9 cellular contexts compared by ENCODE assay signal in genomic region chr6:33693186-33694158, GRCh38. TPM values are rescaled to one million over a fixed set of nuclear protein-coding genes. Genes with fewer than 3 reads are reported as not detected.
DNase-seq lines count a peak whose midpoint lies in the region; ATAC-seq and TF ChIP-seq lines count a peak whose summit lies in the region.
"Had no signal": no experiment of that assay in that cellular context is flagged by ENCODE, and none has a peak within 500 bp of the region (broad histone marks: within the 10 kb centered on the region; RNA-seq: fewer than 3 reads in every experiment).

No MANE protein-coding gene starts in this region.

- no peaks in the 10 kb centered on the region for H4K20me1 ChIP-seq in SK-N-SH (ENCODE audit: insufficient read depth)

- H3K36me3 ChIP-seq in SK-N-SH (replicated peaks in 1 of 2; ENCODE audit: control insufficient read depth in 1 of 2, insufficient read depth in 2 of 2, low read length in 1 of 2) (peaks cover 5 to 17% of the 10 kb centered on the region in 2 experiments), heart right ventricle (peaks cover 0 to 89% (median 4%) of the 10 kb centered on the region in 9 donors), spleen (peaks cover 0 to 95% (median 52%) of the 10 kb centered on the region in 6 donors)

- CTCF ChIA-PET in SK-N-SH (lab: Yijun Ruan, JAX): interaction anchor here (0.7 to 2.9 kb wide), 7 partner anchors 9 to 470 kb away, joined by 3 to 11 read pairs (median 6); partner anchors contain the start of genes IP6K3 and UQCC2
- CTCF ChIA-PET in WTC11 (lab: Charles Lee): interaction anchor here (1.3 to 1.8 kb wide), 3 partner anchors 86 to 108 kb away, joined by 3 to 5 read pairs (median 4); no protein-coding TSS in a partner anchor

- no peaks in the 10 kb centered on the region for H3K27me3 Mint-ChIP-seq in WTC11 (ENCODE audit: low read depth)

- TF ChIP-seq POLR2A in spleen (IDR thresholded peaks at IDR 0.05): no peak

- no peaks in the 10 kb centered on the region for H3K27me3 ChIP-seq in SK-N-SH (ENCODE audit: insufficient read depth)
- H3K27me3 ChIP-seq in heart right ventricle: no peaks in the 10 kb centered on the region
- no peaks in the 10 kb centered on the region for H3K27me3 ChIP-seq in spleen (replicated peaks in 1 of 7)

- no peaks in the 10 kb centered on the region for H3K9me2 ChIP-seq in SK-N-SH

- peak; percentile 14 for DNase-seq in SK-N-SH
- DNase-seq in WTC11 (ENCODE audit: low spot score): no peak
- DNase-seq in heart right ventricle: peak; percentile 39 to 50
- DNase-seq in spleen: peak; percentile 72
- DNase-seq in central memory CD4-positive, alpha-beta T cell: no peak
- DNase-seq in NCI-H526 (lab: John Stamatoyannopoulos, UW): no peak

- H3K4me3 Mint-ChIP-seq in WTC11: no peak overlapping the region

- no peaks in the 10 kb centered on the region for H3K9me3 Mint-ChIP-seq in WTC11

- H3K4me1 ChIP-seq in SK-N-SH (ENCODE audit: control insufficient read depth in 1 of 2, insufficient read depth in 2 of 2, low read depth in 1 of 2, low read length in 1 of 2) (peaks cover 34 to 41% of the 10 kb centered on the region in 2 experiments; a peak in 3 of 4 replicates), heart right ventricle (peaks cover 56 to 83% (median 71%) of the 10 kb centered on the region in 9 donors), spleen (peaks cover 58 to 86% (median 70%) of the 10 kb centered on the region in 6 donors)

- H3K27ac Mint-ChIP-seq in WTC11: peak overlapping the region; percentile 72; the same call in 1 of the 2 replicates

- peak overlapping the region; percentile 28; the same call in 1 of the 2 replicates for H3K9ac ChIP-seq in SK-N-SH

- no peak overlapping the region for H3K4me3 ChIP-seq in SK-N-SH (ENCODE audit: low read depth in 2 of 2, low read length in 1 of 2)
- peak overlapping the region in 1 of 10 donors; percentile 10 for H3K4me3 ChIP-seq in heart right ventricle
- no peak overlapping the region for H3K4me3 ChIP-seq in spleen

- H3K36me3 Mint-ChIP-seq in WTC11: peaks cover 61% of the 10 kb centered on the region

- no peaks in the 10 kb centered on the region for H3K9me3 ChIP-seq in SK-N-SH
- H3K9me3 ChIP-seq in heart right ventricle: no peaks in the 10 kb centered on the region
- no peaks in the 10 kb centered on the region for H3K9me3 ChIP-seq in spleen

- H3K27ac ChIP-seq in SK-N-SH (ENCODE audit: low read depth in 2 of 2, low read length in 1 of 2): peak overlapping the region in 1 of 2 experiments; percentile 59; a peak in 1 of 4 replicates
- H3K27ac ChIP-seq in heart right ventricle: peak overlapping the region; percentile 49 to 88 (median 79)
- peak overlapping the region; percentile 58 to 91 (median 81) for H3K27ac ChIP-seq in spleen

- H3F3A ChIP-seq in SK-N-SH (replicated peaks; ENCODE audit: insufficient read depth): peaks cover 10% of the 10 kb centered on the region

- TF ChIP-seq RAD21 in SK-N-SH (IDR thresholded peaks at IDR 0.05; ENCODE audit: low read length): no peak

- POLR2A ChIA-PET in SK-N-SH (lab: Yijun Ruan, JAX): interaction anchor here (0.6 to 1.3 kb wide), 3 partner anchors 18 to 1572 kb away, joined by 3 to 4 read pairs (median 3); partner anchors contain the start of gene UQCC2
- POLR2A ChIA-PET in WTC11 (lab: Charles Lee): interaction anchor here (0.7 kb wide), 1 partner anchor 18 kb away, joined by 3 read pairs; no protein-coding TSS in a partner anchor

- no peak for ATAC-seq in SK-N-SH treated with all-trans-retinoic acid at 6 μM for 48 hours
- ATAC-seq in WTC11: no peak
- peak; percentile 43 to 74 (median 55) for ATAC-seq in heart right ventricle
- no peak for ATAC-seq in GM19397 (IDR thresholded peaks at IDR 0.05; ENCODE audit: unreplicated experiment)

- intact Hi-C loops in heart right ventricle (cut with DNase I): loop anchor here in 3 of 10 donors (1.0 to 10.0 kb wide), 3 partner anchors 17 to 489 kb away; partner anchors contain the start of genes HSD17B8 (in 1 of the 3), RING1 (in 1 of the 3), RXRB (in 1 of the 3) and SLC39A7 (in 1 of the 3)
- intact Hi-C loops in spleen (cut with DNase I; ENCODE audit: low total_unique reads): no loop called here

- WGBS in SK-N-SH (ENCODE audit: low lambda C conversion rate): 96% methylated on average over 24 of the region's 30 CpGs
- 39 to 50% methylated on average over 30 of the region's 30 CpGs for WGBS in heart right ventricle, 2 donors
- WGBS in spleen, 5 donors: 52 to 66% (median 58%) methylated on average over 19 to 30 of the region's 30 CpGs

- TF ChIP-seq EP300 in SK-N-SH (IDR thresholded peaks at IDR 0.05; ENCODE audit: borderline replicate concordance in 1 of 2, low read depth in 1 of 2, low read length in 1 of 2): no peak

- H3K4me1 Mint-ChIP-seq in WTC11: peaks cover 15% of the 10 kb centered on the region

- no peak overlapping the region for H2AFZ ChIP-seq in SK-N-SH (ENCODE audit: low read depth)

- H3K79me2 ChIP-seq in SK-N-SH (ENCODE audit: insufficient read depth): no peaks in the 10 kb centered on the region

- TF ChIP-seq CTCF in SK-N-SH (IDR thresholded peaks at IDR 0.05) (no peak), WTC11 (IDR thresholded peaks at IDR 0.05) (no peak), heart right ventricle (IDR thresholded peaks at IDR 0.05) (no peak), spleen (IDR thresholded peaks at IDR 0.05 in 8 of 11, conservative IDR thresholded peaks at IDR 0.05 in 3 of 11) (no peak)

- peak overlapping the region; percentile 29; the same call in 1 of the 2 replicates for H3K4me2 ChIP-seq in SK-N-SH

TF ChIP-seq in SK-N-SH, 30 proteins besides CTCF, POLR2A, EP300 and RAD21:
- TF ChIP-seq TAF1 (IDR thresholded peaks at IDR 0.05; ENCODE audit: borderline replicate concordance, low read depth, low read length): no peak
- TF ChIP-seq MXI1 (IDR thresholded peaks at IDR 0.05; ENCODE audit: low read depth, low read length): no peak
- TF ChIP-seq MEF2A (IDR thresholded peaks at IDR 0.05; ENCODE audit: borderline replicate concordance, low read depth): no peak
- no peak for TF ChIP-seq JUND (IDR thresholded peaks at IDR 0.05)
- no peak for TF ChIP-seq FOSL2 (IDR thresholded peaks at IDR 0.05; ENCODE audit: borderline replicate concordance, low read depth)
- no peak for TF ChIP-seq NRF1 (IDR thresholded peaks at IDR 0.05; ENCODE audit: low read depth, low read length)
- TF ChIP-seq GATA2 (CRISPR knock-in tag; IDR thresholded peaks at IDR 0.05): no peak

TF ChIP-seq in SK-N-SH treated with all-trans-retinoic acid at 6 μM for 48 hours, 23 proteins besides CTCF, POLR2A, EP300 and RAD21 (continues in another document):
- TF ChIP-seq TOX (CRISPR knock-in tag; IDR thresholded peaks at IDR 0.05; ENCODE audit: borderline replicate concordance): no peak
- TF ChIP-seq ZNF565 (CRISPR knock-in tag; conservative IDR thresholded peaks at IDR 0.05; ENCODE audit: low read depth): no peak
- TF ChIP-seq CSDC2 (CRISPR knock-in tag; IDR thresholded peaks at IDR 0.05): no peak
- no peak for TF ChIP-seq TCF4 (CRISPR knock-in tag; IDR thresholded peaks at IDR 0.05; ENCODE audit: borderline replicate concordance)
- no peak for TF ChIP-seq ZFP3 (CRISPR knock-in tag; IDR thresholded peaks at IDR 0.05)
- TF ChIP-seq RARB (CRISPR knock-in tag; IDR thresholded peaks at IDR 0.05): no peak
- no peak for TF ChIP-seq ZFP30 (CRISPR knock-in tag; IDR thresholded peaks at IDR 0.05)

TF ChIP-seq in WTC11, 78 proteins besides CTCF, POLR2A, EP300 and RAD21 (continues in another document):
- TF ChIP-seq ZMAT4 (CRISPR knock-in tag; IDR thresholded peaks at IDR 0.05): no peak
- no peak for TF ChIP-seq OVOL2 (CRISPR knock-in tag; IDR thresholded peaks at IDR 0.05; ENCODE audit: borderline replicate concordance)
- TF ChIP-seq, protein P1, sequence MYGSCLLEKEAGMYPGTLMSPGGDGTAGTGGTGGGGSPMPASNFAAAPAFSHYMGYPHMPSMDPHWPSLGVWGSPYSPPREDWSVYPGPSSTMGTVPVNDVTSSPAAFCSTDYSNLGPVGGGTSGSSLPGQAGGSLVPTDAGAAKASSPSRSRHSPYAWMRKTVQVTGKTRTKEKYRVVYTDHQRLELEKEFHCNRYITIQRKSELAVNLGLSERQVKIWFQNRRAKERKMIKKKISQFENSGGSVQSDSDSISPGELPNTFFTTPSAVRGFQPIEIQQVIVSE (CRISPR knock-in tag; IDR thresholded peaks at IDR 0.05; ENCODE audit: borderline replicate concordance): no peak

RNA-seq across cellular contexts. Expression of gene UQCC2, which starts 18.0 kb away (rescaled TPM):
- polyA plus RNA-seq in SK-N-SH (2012; rRNA removed) (49.8 and 59.0 TPM in 2 replicates), heart right ventricle (100 to 1,000 TPM; 200 to 598 TPM), spleen (10 to 100 TPM; 58.7 to 77.0 (median 66.4) TPM)
- polyA plus RNA-seq in SK-N-SH (2012; cell fraction: cytosol; rRNA removed): 43.2 and 47.9 TPM in 2 replicates
- polyA plus RNA-seq in SK-N-SH (2012; cell fraction: nucleus; rRNA removed): 37.4 and 42.0 TPM in 2 replicates
- total RNA-seq in WTC11 (2021) (65.8 to 105 TPM (median 95.3 TPM) in 3 replicates), heart right ventricle (100 to 1,000 TPM; 222 to 328 (median 245) TPM), spleen (10 to 100 TPM in 6 of 7 donors, 1 to 10 TPM in 1; 8.7 to 34.8 (median 22.4) TPM)

RNA-seq across cellular contexts. Expression of gene IP6K3, which starts 53.2 kb away (rescaled TPM):
- polyA plus RNA-seq in SK-N-SH (2012; rRNA removed): 0.13 and 0.21 TPM in 2 replicates
- polyA plus RNA-seq in SK-N-SH (2012; cell fraction: cytosol; rRNA removed): 0.07 and 0.08 TPM in 2 replicates
- 0.18 and 0.32 TPM in 2 replicates for polyA plus RNA-seq in SK-N-SH (2012; cell fraction: nucleus; rRNA removed)
- total RNA-seq in WTC11 (2021): 0.44 to 1.1 TPM (median 0.89 TPM) in 3 replicates
- 10 to 100 TPM; 15.9 to 55.7 (median 27.5) TPM for total RNA-seq in heart right ventricle
- 10 to 100 TPM; 18.4 to 32.6 TPM for polyA plus RNA-seq in heart right ventricle
- 1 to 10 TPM in 6 of 7 donors, under 1 TPM in 1; 0.70 to 5.8 (median 2.7) TPM for total RNA-seq in spleen
- under 1 TPM; 0.30 to 0.64 (median 0.36) TPM for polyA plus RNA-seq in spleen
- total RNA-seq: HT1080 had no signal

Comparison
In these comparisons a context has a peak if more than half of its experiments do, and no peak if none do; other contexts are left out.
1. DNase-seq: peak in SK-N-SH (single experiment), heart right ventricle (2 of 2) and spleen (single experiment); none in WTC11 (single experiment), central memory CD4-positive, alpha-beta T cell (single experiment) and NCI-H526 (0 of 2).
2. ATAC-seq: peak in heart right ventricle (8 of 8); none in SK-N-SH treated with all-trans-retinoic acid at 6 μM for 48 hours (single experiment), WTC11 (single experiment) and GM19397 (single experiment).